8 cellular contexts compared by ENCODE assay signal in the genomic region with DNA sequence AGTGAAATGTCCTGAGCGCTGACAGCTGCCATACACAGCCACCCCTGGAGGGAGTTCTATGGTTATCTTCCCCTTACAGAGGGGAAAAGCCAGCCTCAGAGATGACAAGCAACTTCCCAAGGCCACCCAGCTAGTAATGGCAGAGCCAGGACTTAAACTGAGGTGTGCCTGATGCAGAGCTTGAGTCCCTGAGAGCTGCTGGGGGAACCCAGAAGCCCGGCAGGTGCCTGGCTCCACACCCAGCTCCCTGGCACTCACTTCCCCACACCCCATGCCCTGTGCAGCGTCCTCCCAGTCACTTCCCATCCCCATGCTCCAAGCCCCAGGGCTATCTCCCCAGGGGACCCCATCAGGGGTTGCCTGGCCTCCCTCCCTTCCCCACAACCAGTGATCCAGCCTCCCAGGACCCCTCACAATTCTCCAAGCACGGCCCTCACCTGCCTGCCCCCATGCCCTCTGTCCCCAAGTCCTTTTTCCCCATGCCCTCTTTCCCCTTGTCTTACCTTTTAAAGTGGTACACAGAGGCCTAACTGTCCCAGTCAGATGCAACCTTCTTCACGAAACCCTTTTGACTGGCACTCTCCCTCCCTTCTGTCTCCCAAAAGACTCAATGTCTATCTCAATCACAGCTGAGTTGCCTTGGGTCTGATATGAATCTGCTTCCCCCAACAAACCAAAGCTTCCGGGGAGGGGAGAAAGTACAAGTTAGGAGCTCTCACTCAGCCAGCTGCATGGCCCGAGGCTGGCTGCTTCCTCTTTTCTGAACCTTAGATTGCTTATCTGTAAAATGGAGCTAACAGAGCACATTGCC. TPM values are rescaled to one million over a fixed set of nuclear protein-coding genes. Genes with fewer than 3 reads are reported as not detected.
DNase-seq lines count a peak whose midpoint lies in the region; ATAC-seq and TF ChIP-seq lines count a peak whose summit lies in the region.

No MANE protein-coding gene starts in this region.

- no peaks in the 10 kb centered on the region for H3K36me3 ChIP-seq in DOHH2 (ENCODE audit: control insufficient read depth, low read length)

- H3K27me3 ChIP-seq in DOHH2 (ENCODE audit: control insufficient read depth, low read length) (no peaks in the 10 kb centered on the region), mononuclear cell (ENCODE audit: insufficient read depth, low read length) (no peaks in the 10 kb centered on the region)

- DNase-seq in activated CD4-positive, alpha-beta T cell treated with anti-CD3 and anti-CD28 coated beads, Interleukin-2, amount 50 U/mL, for 48 hours, result peak; percentile 18 to 19
- DNase-seq in 8988T (no peak), COLO829 (ENCODE audit: low spot score) (no peak), NCI-H1436 treated with DMSO at 0.1 percent for 48 hours (lab: John Stamatoyannopoulos, UW) (no peak)

- H3K4me2 ChIP-seq in DOHH2 (ENCODE audit: low read length), result peak overlapping the region; percentile 49

- H3K79me2 ChIP-seq in DOHH2 (ENCODE audit: control insufficient read depth, low read length), result no peaks in the 10 kb centered on the region

- no peaks in the 10 kb centered on the region for H3K9me2 ChIP-seq in DOHH2 (replicated peaks; ENCODE audit: control insufficient read depth, low read length)

- H4K20me1 ChIP-seq in DOHH2 (ENCODE audit: control insufficient read depth, insufficient read depth, low read depth, low read length), result no peaks in the 10 kb centered on the region

- H3K9me3 ChIP-seq in DOHH2 (ENCODE audit: control insufficient read depth, insufficient read depth, low read length), result no peaks in the 10 kb centered on the region
- no peaks in the 10 kb centered on the region for H3K9me3 ChIP-seq in mononuclear cell (ENCODE audit: low read depth, low read length)

- peak; percentile 82 for ATAC-seq in GM19467 (IDR thresholded peaks at IDR 0.05; ENCODE audit: unreplicated experiment)
- peak; percentile 84 for ATAC-seq in HG03520 (IDR thresholded peaks at IDR 0.05; ENCODE audit: unreplicated experiment)

- H3K27ac ChIP-seq in DOHH2 (ENCODE audit: low read depth, low read length), result no peak overlapping the region

- peaks cover 17% of the 10 kb centered on the region for H3K4me1 ChIP-seq in DOHH2 (ENCODE audit: control insufficient read depth, low read length)
- H3K4me1 ChIP-seq in mononuclear cell (ENCODE audit: insufficient read depth, low read length), result peaks cover 33% of the 10 kb centered on the region

- no peak for TF ChIP-seq CTCF in DOHH2 (IDR thresholded peaks at IDR 0.05; ENCODE audit: low read depth, low read length, poor library complexity, severe bottlenecking)

- H3F3A ChIP-seq in DOHH2 (ENCODE audit: control insufficient read depth, insufficient read depth), result no peaks in the 10 kb centered on the region

- peak overlapping the region; percentile 28 for H3K4me3 ChIP-seq in DOHH2 (ENCODE audit: low read length)
- H3K4me3 ChIP-seq in mononuclear cell (ENCODE audit: low read length), result peak overlapping the region; percentile 26

RNA-seq across cellular contexts. Expression of a gene that starts 39.8 kb away (rescaled TPM):
- total RNA-seq in mononuclear cell, result 10.0 TPM

Comparison
In these comparisons a context has a peak if more than half of its experiments do, and no peak if none do; other contexts are left out.
1. DNase-seq: peak in activated CD4-positive, alpha-beta T cell treated with anti-CD3 and anti-CD28 coated beads, Interleukin-2, amount 50 U/mL, for 48 hours (2 of 2); none in 8988T (single experiment), COLO829 (single experiment) and NCI-H1436 treated with DMSO at 0.1 percent for 48 hours (single experiment).